ENCODE assay signal across 10 cellular contexts in genomic region chr7:44281811-44282600, GRCh38. TPM values are rescaled to one million over a fixed set of nuclear protein-coding genes. Genes with fewer than 3 reads are reported as not detected.
DNase-seq lines count a peak whose midpoint lies in the region; TF ChIP-seq lines count a peak whose summit lies in the region.
"Had no signal": no experiment of that assay in that cellular context is flagged by ENCODE, and none has a peak within 500 bp of the region (broad histone marks: within the 10 kb centered on the region; RNA-seq: fewer than 3 reads in every experiment).

No MANE protein-coding gene starts in this region.

- DNase-seq in activated CD4-positive, alpha-beta T cell treated with anti-CD3 and anti-CD28 coated beads for 48 hours, result peak; percentile 2
- DNase-seq in activated CD4-positive, alpha-beta T cell treated with anti-CD3 and anti-CD28 coated beads, Interleukin-2, amount 10 ng/mL, durations not matched to agents 7 days and 5 days, result no peak
- DNase-seq in dorsolateral prefrontal cortex (peak; percentile 2 to 35 (median 22)), mesenteric fat pad (ENCODE audit: low spot score) (peak; percentile 62), transverse colon (peak; percentile 5), cerebellar cortex (ENCODE audit: low spot score) (no peak), Ammon's horn (ENCODE audit: low spot score) (no peak), RKO (ENCODE audit: low spot score) (no peak)
- DNase-seq: anterior cingulate cortex, NCI-H526 treated with DMSO at 0.1 percent for 48 hours had no signal

- H3K4me3 Mint-ChIP-seq in activated CD4-positive, alpha-beta T cell treated with anti-CD3 and anti-CD28 coated beads, Interleukin-2, amount 10 ng/mL, durations not matched to agents 7 days and 5 days, result no peak overlapping the region

- WGBS in transverse colon (ENCODE audit: low coverage in 1 of 2), 2 donors, result 79% methylated on average over 12 of the region's 15 CpGs; no CpG with 5 or more reads in 1 of the 2 donors

- TF ChIP-seq EP300 in transverse colon (IDR thresholded peaks at IDR 0.05; ENCODE audit: low read depth), result no peak

- in situ Hi-C loops in transverse colon (cut with MboI; ENCODE audit: low pct_ligation_motif_present in 1 of 4, low pct_unique_long_range_greater_than_20kb in 1 of 4, low sequenced_read_pairs in 3 of 4), result no loop called here

- intact Hi-C loops in dorsolateral prefrontal cortex (cut with DNase I), result no loop called here
- intact Hi-C loops in transverse colon (cut with DNase I; ENCODE audit: low total_unique reads), result no loop called here

- no peak overlapping the region for H3K4me3 ChIP-seq in dorsolateral prefrontal cortex
- no peak overlapping the region for H3K4me3 ChIP-seq in transverse colon

- POLR2A ChIA-PET in activated CD4-positive, alpha-beta T cell treated with anti-CD3 and anti-CD28 coated beads, Interleukin-2, amount 10 ng/mL, durations not matched to agents 7 days and 5 days (lab: Charles Lee), result no interaction called here

- CTCF ChIA-PET in activated CD4-positive, alpha-beta T cell treated with anti-CD3 and anti-CD28 coated beads, Interleukin-2, amount 10 ng/mL, durations not matched to agents 7 days and 5 days (lab: Charles Lee), result no interaction called here

- H3K36me3 ChIP-seq in transverse colon, result no peaks in the 10 kb centered on the region

- TF ChIP-seq CTCF in dorsolateral prefrontal cortex (IDR thresholded peaks at IDR 0.05 in 54 of 56, conservative IDR thresholded peaks at IDR 0.05 in 2 of 56; ENCODE audit: low read depth in 1 of 56, partially characterized antibody in 56 of 56) (no peak), transverse colon (IDR thresholded peaks at IDR 0.05) (no peak)

- H3K27me3 ChIP-seq in dorsolateral prefrontal cortex (no peaks in the 10 kb centered on the region), transverse colon (no peaks in the 10 kb centered on the region)

- H3K36me3 Mint-ChIP-seq in activated CD4-positive, alpha-beta T cell treated with anti-CD3 and anti-CD28 coated beads, Interleukin-2, amount 10 ng/mL, durations not matched to agents 7 days and 5 days (ENCODE audit: low read depth), result no peaks in the 10 kb centered on the region

- TF ChIP-seq POLR2A in transverse colon (IDR thresholded peaks at IDR 0.05), result no peak

- H3K27ac Mint-ChIP-seq in activated CD4-positive, alpha-beta T cell treated with anti-CD3 and anti-CD28 coated beads, Interleukin-2, amount 10 ng/mL, durations not matched to agents 7 days and 5 days, result no peak overlapping the region

- H3K4me1 ChIP-seq in transverse colon, result no peaks in the 10 kb centered on the region

- no peaks in the 10 kb centered on the region for H3K9me3 Mint-ChIP-seq in activated CD4-positive, alpha-beta T cell treated with anti-CD3 and anti-CD28 coated beads, Interleukin-2, amount 10 ng/mL, durations not matched to agents 7 days and 5 days

- no peaks in the 10 kb centered on the region for H3K27me3 Mint-ChIP-seq in activated CD4-positive, alpha-beta T cell treated with anti-CD3 and anti-CD28 coated beads, Interleukin-2, amount 10 ng/mL, durations not matched to agents 7 days and 5 days

- no peaks in the 10 kb centered on the region for H3K4me1 Mint-ChIP-seq in activated CD4-positive, alpha-beta T cell treated with anti-CD3 and anti-CD28 coated beads, Interleukin-2, amount 10 ng/mL, durations not matched to agents 7 days and 5 days

- H3K9me3 ChIP-seq in transverse colon, result no peaks in the 10 kb centered on the region

- H3K27ac ChIP-seq in dorsolateral prefrontal cortex (peak overlapping the region in 28 of 59 donors; percentile 11 to 97 (median 42)), transverse colon (no peak overlapping the region)

RNA-seq across cellular contexts. Expression of gene CAMK2B, which starts 43.4 kb away (rescaled TPM):
- not detected for total RNA-seq in activated CD4-positive, alpha-beta T cell treated with anti-CD3 and anti-CD28 coated beads, Interleukin-2, amount 10 ng/mL, durations not matched to agents 7 days and 5 days
- total RNA-seq in dorsolateral prefrontal cortex, result 100 to 1,000 TPM; 111 to 469 (median 313) TPM
- 1.2 TPM for total RNA-seq in mesenteric fat pad
- total RNA-seq in transverse colon, result 1 to 10 TPM in 1 of 4 donors, under 1 TPM in 2, not detected in 1; 0.16 to 2.8 (median 0.27) TPM

Comparison
In these comparisons a context has a peak if more than half of its experiments do, and no peak if none do; other contexts are left out.
1. DNase-seq: peak in activated CD4-positive, alpha-beta T cell treated with anti-CD3 and anti-CD28 coated beads for 48 hours (single experiment), dorsolateral prefrontal cortex (10 of 10), mesenteric fat pad (single experiment) and transverse colon (single experiment); none in activated CD4-positive, alpha-beta T cell treated with anti-CD3 and anti-CD28 coated beads, Interleukin-2, amount 10 ng/mL, durations not matched to agents 7 days and 5 days (single experiment), cerebellar cortex (single experiment), Ammon's horn (single experiment) and RKO (single experiment).
2. RNA of gene CAMK2B, which starts 43.4 kb away (total RNA-seq): 111 to 469 TPM in dorsolateral prefrontal cortex; 1.2 TPM in mesenteric fat pad (single experiment), 0.16 to 2.8 TPM in transverse colon and not detected in activated CD4-positive, alpha-beta T cell treated with anti-CD3 and anti-CD28 coated beads, Interleukin-2, amount 10 ng/mL, durations not matched to agents 7 days and 5 days; every median in the first group is over 10 times any median in the second.